9 cellular contexts compared by ENCODE assay signal in genomic region chr17:39547713-39548478, GRCh38. TPM values are rescaled to one million over a fixed set of nuclear protein-coding genes. Genes with fewer than 3 reads are reported as not detected.
DNase-seq lines count a peak whose midpoint lies in the region; ATAC-seq and TF ChIP-seq lines count a peak whose summit lies in the region.
"Had no signal": no experiment of that assay in that cellular context is flagged by ENCODE, and none has a peak within 500 bp of the region (broad histone marks: within the 10 kb centered on the region; RNA-seq: fewer than 3 reads in every experiment).

No MANE protein-coding gene starts in this region.

- H3K9me3 ChIP-seq in NT2/D1 (ENCODE audit: insufficient read depth, low read length) (no peaks in the 10 kb centered on the region), esophagus muscularis mucosa (no peaks in the 10 kb centered on the region)

- DNase-seq in AG04449 (ENCODE audit: low read depth, low spot score) = no peak
- peak; percentile 62 for DNase-seq in GM19238 (ENCODE audit: insufficient read length, low spot score)
- DNase-seq in NT2/D1 (ENCODE audit: low read depth, low spot score) = peak; percentile 32
- DNase-seq in activated T-cell treated with anti-CD3 and anti-CD28 coated beads for 4 hours = peak; percentile 74
- peak; percentile 94 for DNase-seq in esophagus muscularis mucosa (ENCODE audit: extremely low spot score)
- peak; percentile 86 for DNase-seq in nephron progenitor cell
- peak; percentile 81 for DNase-seq in stimulated activated naive CD8-positive, alpha-beta T cell treated with anti-CD3 and anti-CD28 coated beads, Interleukin-15, Interleukin-2, amounts not matched to agents 100 U/mL and 50 U/mL, for 24 hours

- no peak overlapping the region for H3K9ac ChIP-seq in NT2/D1 (ENCODE audit: insufficient read length, low read depth)

- no peak overlapping the region for H3K4me3 Mint-ChIP-seq in nephron progenitor cell

- H3K36me3 ChIP-seq in NT2/D1 (ENCODE audit: insufficient read depth, insufficient read length, low read length) (peaks cover 37% of the 10 kb centered on the region), esophagus muscularis mucosa (peaks cover 6 to 74% (median 57%) of the 10 kb centered on the region in 4 donors)

- POLR2A ChIA-PET in AG04449 (lab: Yijun Ruan, JAX) = no interaction called here

- peaks cover 2% of the 10 kb centered on the region for H3K27me3 Mint-ChIP-seq in nephron progenitor cell (ENCODE audit: low read depth, poor library complexity)

- H3K4me1 Mint-ChIP-seq in nephron progenitor cell = no peaks in the 10 kb centered on the region

- peak; percentile 75 for ATAC-seq in stimulated activated naive CD8-positive, alpha-beta T cell treated with anti-CD3 and anti-CD28 coated beads, Interleukin-15, Interleukin-2, amounts not matched to agents 100 U/mL and 50 U/mL, for 24 hours
- ATAC-seq in GM18505 (IDR thresholded peaks at IDR 0.05; ENCODE audit: unreplicated experiment) = no peak

- peaks cover 60% of the 10 kb centered on the region for H3K36me3 Mint-ChIP-seq in nephron progenitor cell (ENCODE audit: low read depth)

- TF ChIP-seq POLR2A in esophagus muscularis mucosa (IDR thresholded peaks at IDR 0.05; ENCODE audit: low read depth) (no peak), GM18505 (IDR thresholded peaks at IDR 0.05; ENCODE audit: borderline replicate concordance, extremely low read depth, insufficient read depth, insufficient read length) (no peak)

- H3K4me3 ChIP-seq in AG04449 (ENCODE audit: low read depth, low read length) (no peak overlapping the region), NT2/D1 (ENCODE audit: insufficient read length, low read depth) (no peak overlapping the region), esophagus muscularis mucosa (no peak overlapping the region)

- H3K27ac ChIP-seq in esophagus muscularis mucosa (replicated peaks in 1 of 4) = no peak overlapping the region

- TF ChIP-seq EP300 in esophagus muscularis mucosa (IDR thresholded peaks at IDR 0.05) = no peak

- H3K4me1 ChIP-seq in NT2/D1 (ENCODE audit: insufficient read depth, insufficient read length) = no peaks in the 10 kb centered on the region
- H3K4me1 ChIP-seq in esophagus muscularis mucosa = peaks cover 14 to 20% (median 17%) of the 10 kb centered on the region in 4 donors

- intact Hi-C loops in esophagus muscularis mucosa (cut with DNase I) = loop anchor here (2.0 kb wide), 1 partner anchor 75 kb away; no protein-coding TSS in a partner anchor

- CTCF ChIA-PET in AG04449 (lab: Yijun Ruan, JAX) = interaction anchor here (0.5 to 30.5 kb wide), 25 partner anchors 8 to 276 kb away, joined by 3 to 781 read pairs (median 5); partner anchors contain the start of genes ERBB2 and PPP1R1B

- H3K27ac Mint-ChIP-seq in nephron progenitor cell = no peak overlapping the region

- H3K27me3 ChIP-seq in NT2/D1 (ENCODE audit: insufficient read depth, insufficient read length) = no peaks in the 10 kb centered on the region
- no peaks in the 10 kb centered on the region for H3K27me3 ChIP-seq in esophagus muscularis mucosa

- WGBS in esophagus muscularis mucosa = 19% methylated on average over 5 of the region's 5 CpGs

- H3K9me3 Mint-ChIP-seq in nephron progenitor cell = no peaks in the 10 kb centered on the region

- peak; percentile 82 for TF ChIP-seq CTCF in AG04449 (IDR thresholded peaks at IDR 0.05; ENCODE audit: insufficient read depth, low read length, missing control alignments)
- TF ChIP-seq CTCF in esophagus muscularis mucosa (IDR thresholded peaks at IDR 0.05) = peak; percentile 81 to 95 (median 90)
- TF ChIP-seq CTCF in nephron progenitor cell (IDR thresholded peaks at IDR 0.05) = peak; percentile 94

RNA-seq across cellular contexts. Expression of gene NEUROD2, which starts 59.8 kb away (rescaled TPM):
- total RNA-seq in esophagus muscularis mucosa = not detected
- total RNA-seq: skeletal muscle tissue had no signal
